In genomic region chr14:49852351-49853157, GRCh38 we compare ENCODE assay signal across 1 cellular context.
A peak's percentile ranks its signal among the peaks of the same experiment; 100 is the strongest.
TF ChIP-seq lines count a peak whose summit lies in the region.

Gene NEMF (minus strand): TSS chr14:49852788. CDS start chr14:49852753, 35 bp downstream.

TF ChIP-seq in K562, 482 proteins besides CTCF, POLR2A, EP300 and RAD21 (continued from another document):
- TF ChIP-seq MGA (IDR thresholded peaks at IDR 0.05) = peak; percentile 58; the same call in 1 of the 2 replicates
- 0 out of 2 replicates have a peak, but pooled peaks have one; percentile 54 for TF ChIP-seq CHAMP1 (IDR thresholded peaks at IDR 0.05)
- TF ChIP-seq CEBPB (tag; IDR thresholded peaks at IDR 0.05) = peak; percentile 87
- no peak for TF ChIP-seq PHF21A (IDR thresholded peaks at IDR 0.05; ENCODE audit: borderline replicate concordance, low read depth)
- peak; percentile 95 for TF ChIP-seq GATA2 (CRISPR knock-in tag; IDR thresholded peaks at IDR 0.05)
- no peak for TF ChIP-seq POLR3G (IDR thresholded peaks at IDR 0.05; ENCODE audit: extremely low read depth, insufficient read length, insufficient replicate concordance)
- no peak for TF ChIP-seq PHB (CRISPR knock-in tag; IDR thresholded peaks at IDR 0.05)
- TF ChIP-seq SNAPC5 (CRISPR knock-in tag; IDR thresholded peaks at IDR 0.05) = no peak
- no peak for TF ChIP-seq MXI1 (IDR thresholded peaks at IDR 0.05; ENCODE audit: low read depth, low read length)
- TF ChIP-seq NCOA6 (IDR thresholded peaks at IDR 0.05) = no peak
- 0 out of 2 replicates have a peak, but pooled peaks have one; percentile 22 for TF ChIP-seq HMBOX1 (IDR thresholded peaks at IDR 0.05)
